Comparison of ENCODE assay signal across 8 cellular contexts in genomic region chr12:109098671-109099070, GRCh38. TPM values are rescaled to one million over a fixed set of nuclear protein-coding genes. Genes with fewer than 3 reads are reported as not detected.
DNase-seq lines count a peak whose midpoint lies in the region; ATAC-seq and TF ChIP-seq lines count a peak whose summit lies in the region.

No MANE protein-coding gene starts in this region.

- CTCF ChIA-PET in activated naive CD4-positive, alpha-beta T cell treated with anti-CD3 and anti-CD28 coated beads, Interleukin-2, amount 10 ng/mL, durations not matched to agents 7 days and 5 days (lab: Charles Lee) = interaction anchor here (1.0 to 2.8 kb wide), 2 partner anchors 14 to 26 kb away, joined by 3 to 17 read pairs; no protein-coding TSS in a partner anchor
- CTCF ChIA-PET in MCF 10A (lab: Yijun Ruan, JAX) = interaction anchor here (1.1 to 4.2 kb wide), 6 partner anchors 10 to 295 kb away, joined by 3 to 35 read pairs (median 5); no protein-coding TSS in a partner anchor

- H3K36me3 ChIP-seq in right lobe of liver = peaks cover 0 to 17% (median 6%) of the 10 kb centered on the region in 4 donors
- H3K36me3 ChIP-seq in upper lobe of right lung = peaks cover 22% of the 10 kb centered on the region

- peaks cover 32% of the 10 kb centered on the region for H3K4me1 Mint-ChIP-seq in activated naive CD4-positive, alpha-beta T cell treated with anti-CD3 and anti-CD28 coated beads, Interleukin-2, amount 10 ng/mL, durations not matched to agents 7 days and 5 days
- H3K4me1 Mint-ChIP-seq in MCF 10A (ENCODE audit: insufficient read depth, unreplicated experiment) = peaks cover 16% of the 10 kb centered on the region

- no peak for DNase-seq in activated naive CD4-positive, alpha-beta T cell treated with anti-CD3 and anti-CD28 coated beads, Interleukin-2, amount 10 ng/mL, durations not matched to agents 7 days and 5 days
- no peak for DNase-seq in activated naive CD4-positive, alpha-beta T cell treated with anti-CD3 and anti-CD28 coated beads, Interleukin-2, amount 50 U/mL, for 16 hours
- DNase-seq in MCF 10A (ENCODE audit: unreplicated experiment) (peak; percentile 9), right lobe of liver (peak in 1 of 3 donors; percentile 45), upper lobe of right lung (no peak), NOMO-1 treated with DMSO at 0.1 percent for 48 hours (lab: John Stamatoyannopoulos, UW; ENCODE audit: unreplicated experiment) (no peak)

- H3K36me3 Mint-ChIP-seq in activated naive CD4-positive, alpha-beta T cell treated with anti-CD3 and anti-CD28 coated beads, Interleukin-2, amount 10 ng/mL, durations not matched to agents 7 days and 5 days = peaks cover 24% of the 10 kb centered on the region
- H3K36me3 Mint-ChIP-seq in MCF 10A (ENCODE audit: insufficient read depth, unreplicated experiment) = peaks cover 28% of the 10 kb centered on the region

- intact Hi-C loops in MCF 10A (cut with micrococcal nuclease) (loop anchor here (1.0 to 10.0 kb wide), 3 partner anchors 144 to 287 kb away; partner anchors contain the start of gene SSH1), right lobe of liver (cut with DNase I) (no loop called here), upper lobe of right lung (cut with DNase I) (no loop called here)

- POLR2A ChIA-PET in MCF 10A (lab: Yijun Ruan, JAX) = interaction anchor here (1.0 to 3.5 kb wide), 12 partner anchors 9 to 538 kb away, joined by 3 to 25 read pairs (median 4); partner anchors contain the start of genes ISCU, SART3 and USP30

- peak overlapping the region; percentile 75 for H3K4me3 Mint-ChIP-seq in activated naive CD4-positive, alpha-beta T cell treated with anti-CD3 and anti-CD28 coated beads, Interleukin-2, amount 10 ng/mL, durations not matched to agents 7 days and 5 days
- H3K4me3 Mint-ChIP-seq in MCF 10A (ENCODE audit: unreplicated experiment) = peak overlapping the region; percentile 79

- peak in 2 of 4 donors; percentile 8 to 19 for ATAC-seq in right lobe of liver
- ATAC-seq in upper lobe of right lung = no peak
- ATAC-seq in GM21360 (IDR thresholded peaks at IDR 0.05; ENCODE audit: unreplicated experiment) = no peak
- no peak for ATAC-seq in GM18867 (IDR thresholded peaks at IDR 0.05; ENCODE audit: unreplicated experiment)

- peak overlapping the region; percentile 55 to 79 (median 66) for H3K27ac ChIP-seq in right lobe of liver
- H3K27ac ChIP-seq in upper lobe of right lung = peak overlapping the region; percentile 78

- H3K27me3 ChIP-seq in right lobe of liver (no peaks in the 10 kb centered on the region), upper lobe of right lung (no peaks in the 10 kb centered on the region)

- H3K9me3 ChIP-seq in right lobe of liver (no peaks in the 10 kb centered on the region), upper lobe of right lung (no peaks in the 10 kb centered on the region)

- peaks cover 3% of the 10 kb centered on the region for H3K27me3 Mint-ChIP-seq in activated naive CD4-positive, alpha-beta T cell treated with anti-CD3 and anti-CD28 coated beads, Interleukin-2, amount 10 ng/mL, durations not matched to agents 7 days and 5 days
- no peaks in the 10 kb centered on the region for H3K27me3 Mint-ChIP-seq in MCF 10A (ENCODE audit: insufficient read depth, unreplicated experiment)

- H3K4me1 ChIP-seq in right lobe of liver (peaks cover 0 to 18% (median 7%) of the 10 kb centered on the region in 4 donors), upper lobe of right lung (peaks cover 17% of the 10 kb centered on the region)

- TF ChIP-seq POLR2A in right lobe of liver (IDR thresholded peaks at IDR 0.05) = no peak

- H3K4me3 ChIP-seq in right lobe of liver = peak overlapping the region; percentile 81 to 93 (median 86)
- H3K4me3 ChIP-seq in upper lobe of right lung = peak overlapping the region; percentile 70

- peak overlapping the region; percentile 43 for H3K27ac Mint-ChIP-seq in activated naive CD4-positive, alpha-beta T cell treated with anti-CD3 and anti-CD28 coated beads, Interleukin-2, amount 10 ng/mL, durations not matched to agents 7 days and 5 days
- peak overlapping the region; percentile 87 for H3K27ac Mint-ChIP-seq in MCF 10A (ENCODE audit: low read depth, unreplicated experiment)

- TF ChIP-seq CTCF in MCF 10A (IDR thresholded peaks at IDR 0.05; ENCODE audit: unreplicated experiment) (no peak), right lobe of liver (IDR thresholded peaks at IDR 0.05) (no peak), upper lobe of right lung (IDR thresholded peaks at IDR 0.05) (no peak)

- BruUV-seq in MCF 10A (replicated peaks; lab: Mats Ljungman, UMichigan) = no TSS peak

- WGBS in right lobe of liver (ENCODE audit: insufficient coverage, low coverage, low lambda C conversion rate, missing lambda C conversion rate) = 2% methylated on average over 8 of the region's 8 CpGs

- no peaks in the 10 kb centered on the region for H3K9me3 Mint-ChIP-seq in activated naive CD4-positive, alpha-beta T cell treated with anti-CD3 and anti-CD28 coated beads, Interleukin-2, amount 10 ng/mL, durations not matched to agents 7 days and 5 days
- H3K9me3 Mint-ChIP-seq in MCF 10A (ENCODE audit: unreplicated experiment) = no peaks in the 10 kb centered on the region

RNA-seq across cellular contexts. Expression of gene UNG, which starts 1.3 kb away (rescaled TPM):
- 10.7 and 13.8 TPM in 2 replicates for total RNA-seq in MCF 10A (2022)
- total RNA-seq in right lobe of liver = 10 to 100 TPM; 16.3 to 42.7 (median 21.2) TPM
- 18.2 TPM for total RNA-seq in upper lobe of right lung

RNA-seq across cellular contexts. Expression of gene ALKBH2, which starts 5.4 kb away (rescaled TPM):
- total RNA-seq in MCF 10A (2022) (38.9 and 48.9 TPM in 2 replicates), right lobe of liver (10 to 100 TPM in 4 of 6 experiments, 1 to 10 TPM in 2; 6.1 to 19.3 (median 17.1) TPM), upper lobe of right lung (10.1 TPM)

RNA-seq across cellular contexts. Expression of gene ACACB, which starts 17.7 kb away (rescaled TPM):
- total RNA-seq in MCF 10A (2022) (1.0 and 1.3 TPM in 2 replicates), right lobe of liver (100 to 1,000 TPM; 107 to 237 (median 187) TPM), upper lobe of right lung (35.2 TPM)

RNA-seq across cellular contexts. Expression of gene USP30, which starts 46.3 kb away (rescaled TPM):
- total RNA-seq in MCF 10A (2022) (4.0 and 7.0 TPM in 2 replicates), right lobe of liver (10 to 100 TPM in 3 of 6 experiments, 1 to 10 TPM in 3; 6.4 to 17.6 (median 11.0) TPM), upper lobe of right lung (13.6 TPM)

Comparison
In these comparisons a context has a peak if more than half of its experiments do, and no peak if none do; other contexts are left out.
1. RNA of gene ACACB, which starts 17.7 kb away (total RNA-seq): 107 to 237 TPM in right lobe of liver and 35.2 TPM in upper lobe of right lung (single experiment); 1.0 to 1.3 TPM in MCF 10A; every median in the first group is over 10 times any median in the second.